ENCODE assay signal across 10 cellular contexts in genomic region chr22:19792383-19792896, GRCh38. TPM values are rescaled to one million over a fixed set of nuclear protein-coding genes. Genes with fewer than 3 reads are reported as not detected.
"Had no signal": no experiment of that assay in that cellular context is flagged by ENCODE, and none has a peak within 500 bp of the region (broad histone marks: within the 10 kb centered on the region; RNA-seq: fewer than 3 reads in every experiment).

No MANE protein-coding gene starts in this region.

RNA-seq across cellular contexts. Expression of gene TBX1, which starts 31.9 kb away (rescaled TPM):
- total RNA-seq: activated B cell treated with CpG ODN at 0.5 μM for 24 hours; activated CD4-positive, alpha-beta memory T cell treated with anti-CD3 and anti-CD28 coated beads for 36 hours; activated CD4-positive, alpha-beta memory T cell treated with anti-CD3 and anti-CD28 coated beads, Interleukin-2, amount 10 ng/mL, durations not matched to agents 7 days and 5 days; activated CD4-positive, alpha-beta T cell treated with anti-CD3 and anti-CD28 coated beads for 36 hours; activated CD4-positive, alpha-beta T cell treated with anti-CD3 and anti-CD28 coated beads, Interleukin-2, amount 10 ng/mL, durations not matched to agents 24 days and 14 days; activated CD4-positive, alpha-beta T cell treated with anti-CD3 and anti-CD28 coated beads, Interleukin-2, amount 10 ng/mL, durations not matched to agents 7 days and 5 days; activated CD8-positive, alpha-beta memory T cell treated with anti-CD3 and anti-CD28 coated beads for 36 hours; activated CD8-positive, alpha-beta T cell treated with anti-CD3 and anti-CD28 coated beads for 36 hours; T-helper 1 cell treated with Interleukin-12 subunit alpha and Interleukin-12 subunit beta and Interleukin-4 antibody, amounts not matched to agents 30 ng/mL and 1 ng/mL, for 36 hours; T-helper 17 cell had no signal
